In the genomic region with DNA sequence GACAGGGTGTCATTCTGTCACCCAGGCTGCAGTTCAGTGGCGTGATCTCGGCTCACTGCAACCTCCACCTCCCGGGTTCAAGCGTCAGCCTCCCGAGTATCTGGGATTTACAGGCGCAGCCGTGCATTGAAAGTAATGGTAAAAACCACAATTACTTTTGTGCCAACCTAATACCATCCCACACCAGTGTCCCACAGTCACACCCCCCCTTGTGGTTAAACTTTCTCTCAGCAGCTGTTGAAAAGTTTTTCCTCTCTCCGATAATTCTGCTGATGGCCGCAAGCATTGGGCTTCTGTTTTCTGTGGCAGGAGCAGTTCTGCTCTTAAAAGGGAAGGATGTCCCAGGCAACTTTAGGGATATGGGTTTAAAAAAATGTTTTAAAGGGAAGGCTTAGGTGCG, we compare ENCODE assay signal across 8 cellular contexts. TPM values are rescaled to one million over a fixed set of nuclear protein-coding genes. Genes with fewer than 3 reads are reported as not detected.
A peak's percentile ranks its signal among the peaks of the same experiment; 100 is the strongest.
DNase-seq lines count a peak whose midpoint lies in the region; ATAC-seq and TF ChIP-seq lines count a peak whose summit lies in the region.

No MANE protein-coding gene starts in this region.

- no peaks in the 10 kb centered on the region for H3K9me2 ChIP-seq in OCI-LY7 (ENCODE audit: insufficient read depth, low read length)

- no peak overlapping the region for H3K4me3 Mint-ChIP-seq in MCF 10A (ENCODE audit: unreplicated experiment)
- H3K4me3 Mint-ChIP-seq in endothelial cell (ENCODE audit: unreplicated experiment): no peak overlapping the region

- peak; percentile 53 for TF ChIP-seq CTCF in MCF 10A (IDR thresholded peaks at IDR 0.05; ENCODE audit: unreplicated experiment)
- TF ChIP-seq CTCF in breast epithelium (IDR thresholded peaks at IDR 0.05): peak in 1 of 3 donors; percentile 17
- peak; percentile 78 for TF ChIP-seq CTCF in OCI-LY7 (conservative IDR thresholded peaks at IDR 0.05; ENCODE audit: low read length)
- TF ChIP-seq CTCF in endothelial cell (IDR thresholded peaks at IDR 0.05; ENCODE audit: unreplicated experiment): peak; percentile 76
- TF ChIP-seq CTCF in osteoblast (IDR thresholded peaks at IDR 0.05; ENCODE audit: extremely low read depth, low read depth, low read length): peak; percentile 70

- no peak overlapping the region for H3K4me3 ChIP-seq in breast epithelium
- H3K4me3 ChIP-seq in OCI-LY7 (ENCODE audit: low read depth, low read length, poor library complexity, severe bottlenecking): no peak overlapping the region
- no peak overlapping the region for H3K4me3 ChIP-seq in osteoblast (ENCODE audit: insufficient read depth, low read length)

- no peak overlapping the region for H2AFZ ChIP-seq in OCI-LY7 (ENCODE audit: low read length)
- H2AFZ ChIP-seq in osteoblast (ENCODE audit: low read length): no peak overlapping the region

- DNase-seq in MCF 10A (ENCODE audit: unreplicated experiment) (peak; percentile 70), breast epithelium (ENCODE audit: low spot score in 2 of 2) (no peak), OCI-LY7 (ENCODE audit: low spot score) (no peak), endothelial cell (ENCODE audit: low spot score) (peak; percentile 38), osteoblast (ENCODE audit: insufficient read length, low spot score, missing footprints) (peak; percentile 91), retina (no peak)
- DNase-seq in stimulated activated CD4-positive, alpha-beta T cell treated with anti-CD3 and anti-CD28 coated beads, Interleukin-4, amount 100 ng/mL, for 1 hour: no peak

- H3K9me3 ChIP-seq in breast epithelium: no peaks in the 10 kb centered on the region
- no peaks in the 10 kb centered on the region for H3K9me3 ChIP-seq in OCI-LY7 (ENCODE audit: low read length)
- no peaks in the 10 kb centered on the region for H3K9me3 ChIP-seq in osteoblast (ENCODE audit: low read depth, low read length)

- H3K4me2 ChIP-seq in OCI-LY7 (ENCODE audit: low read length): no peak overlapping the region
- peak overlapping the region; percentile 47 for H3K4me2 ChIP-seq in osteoblast (ENCODE audit: insufficient read depth, low read length)

- CTCF ChIA-PET in MCF 10A (lab: Yijun Ruan, JAX) (interaction anchor here (0.5 to 12.7 kb wide), 11 partner anchors 47 to 546 kb away, joined by 3 to 217 read pairs (median 3); partner anchors contain the start of gene RFC2), OCI-LY7 (lab: Charles Lee; ENCODE audit: unreplicated experiment) (no interaction called here)

- H3K4me1 ChIP-seq in breast epithelium (no peaks in the 10 kb centered on the region), OCI-LY7 (ENCODE audit: insufficient read depth, low read length, poor library complexity, severe bottlenecking) (peaks cover 22% of the 10 kb centered on the region), osteoblast (ENCODE audit: insufficient read depth, low read length) (peaks cover 8% of the 10 kb centered on the region)

- no peaks in the 10 kb centered on the region for H3K36me3 ChIP-seq in breast epithelium
- H3K36me3 ChIP-seq in OCI-LY7 (ENCODE audit: insufficient read depth, low read length): no peaks in the 10 kb centered on the region; the same call in 1 of the 2 replicates
- H3K36me3 ChIP-seq in osteoblast (ENCODE audit: insufficient read depth, low read length): peaks cover 7% of the 10 kb centered on the region

- H3K27ac ChIP-seq in breast epithelium (no peak overlapping the region), OCI-LY7 (ENCODE audit: low read depth, low read length, poor library complexity, severe bottlenecking) (no peak overlapping the region), osteoblast (ENCODE audit: low read depth, low read length) (no peak overlapping the region)

- H3K9me3 Mint-ChIP-seq in MCF 10A (ENCODE audit: unreplicated experiment) (no peaks in the 10 kb centered on the region), endothelial cell (ENCODE audit: unreplicated experiment) (no peaks in the 10 kb centered on the region)

- H4K20me1 ChIP-seq in OCI-LY7 (ENCODE audit: insufficient read depth, low read length) (no peaks in the 10 kb centered on the region), osteoblast (ENCODE audit: insufficient read depth, low read length) (peaks cover 3% of the 10 kb centered on the region)

- no peak for ATAC-seq in HG02610 (IDR thresholded peaks at IDR 0.05; ENCODE audit: unreplicated experiment)

- intact Hi-C loops in MCF 10A (cut with micrococcal nuclease) (loop anchor here (1.0 kb wide), 1 partner anchor 337 kb away; no protein-coding TSS in a partner anchor), breast epithelium (cut with DNase I; ENCODE audit: low total_unique reads) (loop anchor here (10.0 kb wide), 1 partner anchor 202 kb away; no protein-coding TSS in a partner anchor), OCI-LY7 (cut with micrococcal nuclease; ENCODE audit: unreplicated experiment) (loop anchor here (1.0 kb wide), 2 partner anchors 135 to 152 kb away; no protein-coding TSS in a partner anchor)

- H3K36me3 Mint-ChIP-seq in MCF 10A (ENCODE audit: insufficient read depth, unreplicated experiment) (peaks cover 11% of the 10 kb centered on the region), endothelial cell (ENCODE audit: low read depth, unreplicated experiment) (peaks cover 4% of the 10 kb centered on the region)

- BruUV-seq in MCF 10A (replicated peaks; lab: Mats Ljungman, UMichigan) (no TSS peak), OCI-LY7 (replicated peaks; lab: Mats Ljungman, UMichigan) (no TSS peak)

- no peaks in the 10 kb centered on the region for H3K27me3 Mint-ChIP-seq in MCF 10A (ENCODE audit: insufficient read depth, unreplicated experiment)
- H3K27me3 Mint-ChIP-seq in endothelial cell (ENCODE audit: unreplicated experiment): no peaks in the 10 kb centered on the region

- no peak for TF ChIP-seq POLR2A in breast epithelium (IDR thresholded peaks at IDR 0.05)

- no peaks in the 10 kb centered on the region for H3K4me1 Mint-ChIP-seq in MCF 10A (ENCODE audit: insufficient read depth, unreplicated experiment)
- no peaks in the 10 kb centered on the region for H3K4me1 Mint-ChIP-seq in endothelial cell (ENCODE audit: unreplicated experiment)

- H3K27me3 ChIP-seq in breast epithelium (no peaks in the 10 kb centered on the region), osteoblast (ENCODE audit: insufficient read depth, low read length) (no peaks in the 10 kb centered on the region)

- no peaks in the 10 kb centered on the region for H3K79me2 ChIP-seq in OCI-LY7 (ENCODE audit: insufficient read depth, low read depth, low read length)
- H3K79me2 ChIP-seq in osteoblast (ENCODE audit: insufficient read depth, low read length): no peaks in the 10 kb centered on the region

- H3K27ac Mint-ChIP-seq in MCF 10A (ENCODE audit: low read depth, unreplicated experiment) (no peak overlapping the region), endothelial cell (ENCODE audit: unreplicated experiment) (no peak overlapping the region)

- POLR2A ChIA-PET in MCF 10A (lab: Yijun Ruan, JAX) (no interaction called here), OCI-LY7 (lab: Charles Lee) (interaction anchor here (0.7 to 1.2 kb wide), 4 partner anchors 18 to 503 kb away, joined by 3 to 5 read pairs (median 3); no protein-coding TSS in a partner anchor)

RNA-seq across cellular contexts. Expression of gene LAT2, which starts 6.6 kb away (rescaled TPM):
- total RNA-seq in MCF 10A (2022) (6.7 and 12.6 TPM in 2 replicates), breast epithelium (1 to 10 TPM; 6.9 to 9.4 (median 7.7) TPM), OCI-LY7 (2022) (79.1 and 93.8 TPM in 2 replicates), endothelial cell (ENCODE audit: unreplicated experiment) (0.64 TPM), osteoblast (0.29 and 0.36 TPM in 2 replicates)
- 41.1 and 48.3 TPM in 2 replicates for total RNA-seq in OCI-LY7 (2014; rRNA removed; shearing (Covaris generic))

RNA-seq across cellular contexts. Expression of gene EIF4H, which starts 29.0 kb away (rescaled TPM):
- total RNA-seq in MCF 10A (2022) (365 and 420 TPM in 2 replicates), breast epithelium (100 to 1,000 TPM; 199 to 256 (median 238) TPM), OCI-LY7 (2022) (329 and 345 TPM in 2 replicates), endothelial cell (ENCODE audit: unreplicated experiment) (274 TPM), osteoblast (270 and 295 TPM in 2 replicates)
- total RNA-seq in OCI-LY7 (2014; rRNA removed; shearing (Covaris generic)): 202 and 231 TPM in 2 replicates

RNA-seq across cellular contexts. Expression of gene RFC2, which starts 51.0 kb away (rescaled TPM):
- 16.3 and 35.0 TPM in 2 replicates for total RNA-seq in MCF 10A (2022)
- total RNA-seq in breast epithelium: 10 to 100 TPM; 15.4 to 25.6 (median 17.1) TPM
- 71.3 and 77.4 TPM in 2 replicates for total RNA-seq in OCI-LY7 (2014; rRNA removed; shearing (Covaris generic))
- 77.8 and 79.2 TPM in 2 replicates for total RNA-seq in OCI-LY7 (2022)
- 38.8 TPM for total RNA-seq in endothelial cell (ENCODE audit: unreplicated experiment)
- 12.3 and 13.0 TPM in 2 replicates for total RNA-seq in osteoblast

Comparison
In these comparisons a context has a peak if more than half of its experiments do, and no peak if none do; other contexts are left out.
1. DNase-seq: peak in MCF 10A (single experiment), endothelial cell (single experiment) and osteoblast (single experiment); none in breast epithelium (0 of 2), OCI-LY7 (single experiment), retina (single experiment) and stimulated activated CD4-positive, alpha-beta T cell treated with anti-CD3 and anti-CD28 coated beads, Interleukin-4, amount 100 ng/mL, for 1 hour (single experiment).